In the genomic region with DNA sequence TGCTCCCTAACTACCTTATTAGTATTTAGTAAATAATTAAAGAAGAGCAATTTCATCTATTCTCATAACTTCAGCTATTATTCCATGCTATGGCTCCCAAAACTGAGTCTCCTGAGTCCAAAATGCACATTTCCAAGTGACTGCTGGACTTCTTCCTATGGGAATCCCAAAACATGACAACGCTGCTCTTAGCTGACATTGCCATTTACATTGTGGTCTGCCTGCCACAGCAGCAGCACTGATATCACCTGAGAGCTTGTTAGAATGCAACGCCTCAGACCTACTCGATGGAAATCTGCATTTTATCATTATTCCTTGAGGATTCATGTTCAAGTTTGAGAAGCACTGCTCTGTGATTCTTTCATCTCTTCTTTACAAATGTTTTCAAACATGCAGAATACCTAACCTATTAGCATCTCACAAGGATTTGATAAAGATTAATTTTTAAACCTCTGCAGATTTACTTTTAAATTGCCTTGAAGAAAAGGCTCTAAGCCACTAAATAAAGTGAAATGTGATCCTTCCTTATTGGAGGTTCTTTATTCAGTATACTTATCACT, we compare ENCODE assay signal across 20 cellular contexts.
"Had no signal": no experiment of that assay in that cellular context is flagged by ENCODE, and none has a peak within 500 bp of the region (broad histone marks: within the 10 kb centered on the region; RNA-seq: fewer than 3 reads in every experiment).

No MANE protein-coding gene starts in this region.

- H3K9me3 ChIP-seq: ascending aorta, heart left ventricle, neutrophil, tibial nerve, vagina had no signal

- H3K27me3 ChIP-seq: ascending aorta, heart left ventricle, neutrophil, tibial nerve, vagina had no signal

- FAIRE-seq: bronchial epithelial cell, frontal cortex, TTC549 had no signal

- H3K27me3 Mint-ChIP-seq: activated naive CD4-positive, alpha-beta T cell treated with anti-CD3 and anti-CD28 coated beads, Interleukin-2, amount 10 ng/mL, durations not matched to agents 7 days and 5 days; dendritic cell treated with granulocyte-macrophage colony-stimulating factor and Interleukin-4, amounts not matched to agents 40 ng/mL and 50 ng/mL, for 4 days had no signal

- ATAC-seq: heart left ventricle had no signal

- H3K27ac ChIP-seq: ascending aorta, heart left ventricle, neutrophil, tibial nerve, vagina had no signal

- H3K9me3 Mint-ChIP-seq: activated naive CD4-positive, alpha-beta T cell treated with anti-CD3 and anti-CD28 coated beads, Interleukin-2, amount 10 ng/mL, durations not matched to agents 7 days and 5 days; dendritic cell treated with granulocyte-macrophage colony-stimulating factor and Interleukin-4, amounts not matched to agents 40 ng/mL and 50 ng/mL, for 4 days had no signal

- DNase-seq: activated CD4-positive, alpha-beta T cell treated with anti-CD3 and anti-CD28 coated beads, Interleukin-2, amount 50 U/mL, for 1 hour; activated CD4-positive, CD25-positive, alpha-beta regulatory T cell; activated CD8-positive, alpha-beta memory T cell treated with anti-CD3 and anti-CD28 coated beads for 24 hours; activated naive CD4-positive, alpha-beta T cell treated with anti-CD3 and anti-CD28 coated beads, Interleukin-2, amount 10 ng/mL, durations not matched to agents 7 days and 5 days; effector memory CD4-positive, alpha-beta T cell; heart left ventricle; left colon; posterior cingulate gyrus; stimulated activated CD4-positive, alpha-beta T cell treated with anti-CD3 and anti-CD28 coated beads, Interleukin-4, amount 100 ng/mL, for 24 hours; stimulated activated naive CD4-positive, alpha-beta T cell treated with Interleukin-2 at 50 U/mL for 16 hours; substantia nigra had no signal

- H3K4me3 Mint-ChIP-seq: activated naive CD4-positive, alpha-beta T cell treated with anti-CD3 and anti-CD28 coated beads, Interleukin-2, amount 10 ng/mL, durations not matched to agents 7 days and 5 days; dendritic cell treated with granulocyte-macrophage colony-stimulating factor and Interleukin-4, amounts not matched to agents 40 ng/mL and 50 ng/mL, for 4 days had no signal

- H3K4me3 ChIP-seq: ascending aorta, heart left ventricle, lung, tibial nerve, vagina had no signal

- H3K4me1 ChIP-seq: ascending aorta, heart left ventricle, tibial nerve, vagina had no signal

- H3K27ac Mint-ChIP-seq: activated naive CD4-positive, alpha-beta T cell treated with anti-CD3 and anti-CD28 coated beads, Interleukin-2, amount 10 ng/mL, durations not matched to agents 7 days and 5 days; dendritic cell treated with granulocyte-macrophage colony-stimulating factor and Interleukin-4, amounts not matched to agents 40 ng/mL and 50 ng/mL, for 4 days had no signal
